29 cellular contexts compared by ENCODE assay signal in genomic region chr2:28532399-28532798, GRCh38.
"Had no signal": no experiment of that assay in that cellular context is flagged by ENCODE, and none has a peak within 500 bp of the region (broad histone marks: within the 10 kb centered on the region; RNA-seq: fewer than 3 reads in every experiment).

No MANE protein-coding gene starts in this region.

- H3K4me3 ChIP-seq: ascending aorta, breast epithelium, cardiac muscle cell, colonic mucosa, esophagus squamous epithelium, gastroesophageal sphincter, heart right ventricle had no signal

- H3K27me3 ChIP-seq: ascending aorta, breast epithelium, cardiac muscle cell, colonic mucosa, esophagus squamous epithelium had no signal

- H3K9me3 ChIP-seq: ascending aorta, breast epithelium, colonic mucosa, esophagus squamous epithelium, gastroesophageal sphincter, heart right ventricle had no signal

- ATAC-seq: activated CD4-positive, alpha-beta T cell treated with anti-CD3 and anti-CD28 coated beads for 36 hours; activated CD8-positive, alpha-beta T cell treated with anti-CD3 and anti-CD28 coated beads for 36 hours; activated naive CD4-positive, alpha-beta T cell treated with anti-CD3 and anti-CD28 coated beads, Interleukin-2, amount 50 U/mL, for 72 hours; activated T-cell treated with anti-CD3 and anti-CD28 coated beads, Interleukin-2, amount 50 U/mL, for 72 hours; gastroesophageal sphincter; heart right ventricle had no signal

- H3K36me3 ChIP-seq: ascending aorta, breast epithelium, cardiac muscle cell, colonic mucosa, esophagus squamous epithelium, gastroesophageal sphincter, heart right ventricle had no signal

- H3K27ac ChIP-seq: ascending aorta, breast epithelium, cardiac muscle cell, colonic mucosa, epithelial cell of prostate, esophagus squamous epithelium, gastroesophageal sphincter, heart right ventricle had no signal

- FAIRE-seq: endometrium, endothelial cell of umbilical vein had no signal

- H3K4me1 ChIP-seq: ascending aorta, breast epithelium, colonic mucosa, esophagus squamous epithelium had no signal

- H3K4me3 Mint-ChIP-seq: activated CD4-positive, alpha-beta T cell treated with anti-CD3 and anti-CD28 coated beads for 36 hours; activated CD4-positive, alpha-beta T cell treated with anti-CD3 and anti-CD28 coated beads, Interleukin-2, amount 10 ng/mL, durations not matched to agents 24 days and 14 days; activated CD8-positive, alpha-beta T cell treated with anti-CD3 and anti-CD28 coated beads for 36 hours; activated naive CD4-positive, alpha-beta T cell treated with anti-CD3 and anti-CD28 coated beads, Interleukin-2, amount 10 ng/mL, durations not matched to agents 7 days and 5 days; activated naive CD8-positive, alpha-beta T cell treated with anti-CD3 and anti-CD28 coated beads, Interleukin-2, amount 10 ng/mL, durations not matched to agents 7 days and 5 days; activated T-cell treated with anti-CD3 and anti-CD28 coated beads, Interleukin-2, amount 50 U/mL, for 24 hours; activated T-cell treated with anti-CD3 and anti-CD28 coated beads, Interleukin-2, amount 50 U/mL, for 72 hours; brain had no signal

- H3K27ac Mint-ChIP-seq: activated CD4-positive, alpha-beta T cell treated with anti-CD3 and anti-CD28 coated beads for 36 hours; activated CD4-positive, alpha-beta T cell treated with anti-CD3 and anti-CD28 coated beads, Interleukin-2, amount 10 ng/mL, durations not matched to agents 24 days and 14 days; activated CD8-positive, alpha-beta T cell treated with anti-CD3 and anti-CD28 coated beads for 36 hours; activated naive CD4-positive, alpha-beta T cell treated with anti-CD3 and anti-CD28 coated beads, Interleukin-2, amount 10 ng/mL, durations not matched to agents 7 days and 5 days; activated naive CD4-positive, alpha-beta T cell treated with anti-CD3 and anti-CD28 coated beads, Interleukin-2, amount 50 U/mL, for 72 hours; activated naive CD8-positive, alpha-beta T cell treated with anti-CD3 and anti-CD28 coated beads, Interleukin-2, amount 10 ng/mL, durations not matched to agents 7 days and 5 days; activated T-cell treated with anti-CD3 and anti-CD28 coated beads, Interleukin-2, amount 50 U/mL, for 24 hours; activated T-cell treated with anti-CD3 and anti-CD28 coated beads, Interleukin-2, amount 50 U/mL, for 72 hours had no signal

- H3K36me3 Mint-ChIP-seq: activated naive CD4-positive, alpha-beta T cell treated with anti-CD3 and anti-CD28 coated beads, Interleukin-2, amount 10 ng/mL, durations not matched to agents 7 days and 5 days; activated naive CD4-positive, alpha-beta T cell treated with anti-CD3 and anti-CD28 coated beads, Interleukin-2, amount 50 U/mL, for 72 hours; activated naive CD8-positive, alpha-beta T cell treated with anti-CD3 and anti-CD28 coated beads, Interleukin-2, amount 10 ng/mL, durations not matched to agents 7 days and 5 days; brain had no signal

- H3K4me1 Mint-ChIP-seq: activated CD4-positive, alpha-beta T cell treated with anti-CD3 and anti-CD28 coated beads for 36 hours; activated CD4-positive, alpha-beta T cell treated with anti-CD3 and anti-CD28 coated beads, Interleukin-2, amount 10 ng/mL, durations not matched to agents 24 days and 14 days; activated naive CD4-positive, alpha-beta T cell treated with anti-CD3 and anti-CD28 coated beads, Interleukin-2, amount 10 ng/mL, durations not matched to agents 7 days and 5 days; activated naive CD8-positive, alpha-beta T cell treated with anti-CD3 and anti-CD28 coated beads, Interleukin-2, amount 10 ng/mL, durations not matched to agents 7 days and 5 days had no signal

- DNase-seq: activated CD4-positive, alpha-beta T cell treated with anti-CD3 and anti-CD28 coated beads for 36 hours; activated CD4-positive, alpha-beta T cell treated with anti-CD3 and anti-CD28 coated beads, Interleukin-2, amount 10 ng/mL, durations not matched to agents 24 days and 14 days; activated CD4-positive, CD25-positive, alpha-beta regulatory T cell; activated CD4-positive, CD25-positive, alpha-beta regulatory T cell treated with anti-CD3 and anti-CD28 coated beads, Interleukin-2, amount 50 U/mL, for 72 hours; activated CD8-positive, alpha-beta memory T cell treated with anti-CD3 and anti-CD28 coated beads, Interleukin-2, amount 50 U/mL, for 48 hours; activated CD8-positive, alpha-beta T cell treated with anti-CD3 and anti-CD28 coated beads for 36 hours; activated gamma-delta T cell; activated naive CD4-positive, alpha-beta T cell; activated naive CD4-positive, alpha-beta T cell treated with anti-CD3 and anti-CD28 coated beads, Interleukin-2, amount 10 ng/mL, durations not matched to agents 7 days and 5 days; activated naive CD8-positive, alpha-beta T cell treated with anti-CD3 and anti-CD28 coated beads, Interleukin-2, amount 10 ng/mL, durations not matched to agents 7 days and 5 days; activated T-cell treated with anti-CD3 and anti-CD28 coated beads for 4 hours; activated T-cell treated with anti-CD3 and anti-CD28 coated beads, Interleukin-2, amount 50 U/mL, for 24 hours; activated T-cell treated with anti-CD3 and anti-CD28 coated beads, Interleukin-2, amount 50 U/mL, for 72 hours; central memory CD4-positive, alpha-beta T cell; cerebellar nuclear complex; colonic mucosa; effector CD8-positive, alpha-beta T cell; esophagus squamous epithelium; foreskin melanocyte; heart right ventricle had no signal

- H3K9me3 Mint-ChIP-seq: activated CD8-positive, alpha-beta T cell treated with anti-CD3 and anti-CD28 coated beads for 36 hours; activated naive CD4-positive, alpha-beta T cell treated with anti-CD3 and anti-CD28 coated beads, Interleukin-2, amount 10 ng/mL, durations not matched to agents 7 days and 5 days; activated naive CD4-positive, alpha-beta T cell treated with anti-CD3 and anti-CD28 coated beads, Interleukin-2, amount 50 U/mL, for 72 hours; activated naive CD8-positive, alpha-beta T cell treated with anti-CD3 and anti-CD28 coated beads, Interleukin-2, amount 10 ng/mL, durations not matched to agents 7 days and 5 days; activated T-cell treated with anti-CD3 and anti-CD28 coated beads, Interleukin-2, amount 50 U/mL, for 24 hours; activated T-cell treated with anti-CD3 and anti-CD28 coated beads, Interleukin-2, amount 50 U/mL, for 72 hours; brain had no signal
